In genomic region chr9:77648458-77649108, GRCh38 we compare ENCODE assay signal across 1 cellular context.
TF ChIP-seq lines count a peak whose summit lies in the region.

No MANE protein-coding gene starts in this region.

TF ChIP-seq in SK-N-SH, 30 proteins besides CTCF, POLR2A, EP300 and RAD21 (continued from another document):
- TF ChIP-seq IRF3 (IDR thresholded peaks at IDR 0.05; ENCODE audit: low read depth, low read length) = no peak
- no peak for TF ChIP-seq NRF1 (IDR thresholded peaks at IDR 0.05; ENCODE audit: low read depth, low read length)
TF ChIP-seq in SK-N-SH: peak in this region for 0.
